In the genomic region with DNA sequence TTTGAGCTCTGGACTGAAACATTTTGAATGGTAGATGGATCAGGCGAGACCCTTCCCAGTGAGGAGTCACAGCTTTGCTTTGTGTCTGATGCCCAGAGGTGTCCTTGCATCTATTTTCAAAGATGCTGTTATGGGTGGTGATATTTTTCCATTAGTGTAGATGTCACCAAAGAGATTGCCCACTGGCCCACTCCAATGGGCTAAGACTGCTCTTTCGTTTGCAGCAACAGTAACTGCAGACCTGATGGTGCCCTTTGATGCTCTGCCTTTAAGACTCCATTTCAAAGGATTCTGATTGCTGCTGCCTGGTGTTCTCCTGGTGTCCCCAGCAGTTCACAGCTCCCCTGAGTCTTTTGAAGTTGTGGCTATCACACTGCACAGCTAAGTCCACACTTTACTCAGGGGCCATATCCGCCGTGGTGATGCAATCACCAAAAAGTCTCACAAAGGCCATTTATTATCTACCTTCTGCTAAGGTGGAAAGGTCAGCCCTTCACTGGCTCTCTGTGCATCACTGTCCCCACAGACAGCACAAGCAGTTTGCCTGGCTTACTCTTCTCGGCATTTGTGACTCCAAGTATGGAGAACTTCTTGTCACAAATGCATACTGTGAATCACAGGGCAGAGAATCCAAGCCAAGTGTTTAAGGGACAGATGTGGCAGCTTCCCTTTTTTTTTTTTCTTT, we compare ENCODE assay signal across 1 cellular context.
A peak's percentile ranks its signal among the peaks of the same experiment; 100 is the strongest.
TF ChIP-seq lines count a peak whose summit lies in the region.

No MANE protein-coding gene starts in this region.

TF ChIP-seq in HepG2, 621 proteins besides CTCF, POLR2A, EP300 and RAD21 (continued from another document and continues in another):
- TF ChIP-seq REST (IDR thresholded peaks at IDR 0.05; ENCODE audit: borderline replicate concordance in 1 of 2, low read depth in 1 of 2, low read length in 2 of 2), result peak in 1 of 2 experiments; percentile 84; a peak in 2 of 4 replicates
- peak; percentile 98 for TF ChIP-seq SOX5 (CRISPR knock-in tag; IDR thresholded peaks at IDR 0.05; ENCODE audit: borderline replicate concordance)
- peak; percentile 95 for TF ChIP-seq BORCS8-MEF2B (CRISPR knock-in tag; IDR thresholded peaks at IDR 0.05)
- peak; percentile 98 for TF ChIP-seq ZNF878 (CRISPR knock-in tag; IDR thresholded peaks at IDR 0.05)
- TF ChIP-seq ZSCAN9 (CRISPR knock-in tag; IDR thresholded peaks at IDR 0.05; ENCODE audit: borderline replicate concordance), result peak; percentile 98
- TF ChIP-seq, protein P1, sequence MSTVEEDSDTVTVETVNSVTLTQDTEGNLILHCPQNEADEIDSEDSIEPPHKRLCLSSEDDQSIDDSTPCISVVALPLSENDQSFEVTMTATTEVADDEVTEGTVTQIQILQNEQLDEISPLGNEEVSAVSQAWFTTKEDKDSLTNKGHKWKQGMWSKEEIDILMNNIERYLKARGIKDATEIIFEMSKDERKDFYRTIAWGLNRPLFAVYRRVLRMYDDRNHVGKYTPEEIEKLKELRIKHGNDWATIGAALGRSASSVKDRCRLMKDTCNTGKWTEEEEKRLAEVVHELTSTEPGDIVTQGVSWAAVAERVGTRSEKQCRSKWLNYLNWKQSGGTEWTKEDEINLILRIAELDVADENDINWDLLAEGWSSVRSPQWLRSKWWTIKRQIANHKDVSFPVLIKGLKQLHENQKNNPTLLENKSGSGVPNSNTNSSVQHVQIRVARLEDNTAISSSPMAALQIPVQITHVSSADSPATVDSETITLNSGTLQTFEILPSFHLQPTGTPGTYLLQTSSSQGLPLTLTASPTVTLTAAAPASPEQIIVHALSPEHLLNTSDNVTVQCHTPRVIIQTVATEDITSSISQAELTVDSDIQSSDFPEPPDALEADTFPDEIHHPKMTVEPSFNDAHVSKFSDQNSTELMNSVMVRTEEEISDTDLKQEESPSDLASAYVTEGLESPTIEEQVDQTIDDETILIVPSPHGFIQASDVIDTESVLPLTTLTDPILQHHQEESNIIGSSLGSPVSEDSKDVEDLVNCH (CRISPR knock-in tag; IDR thresholded peaks at IDR 0.05), result no peak
- no peak for TF ChIP-seq CEBPZ (IDR thresholded peaks at IDR 0.05; ENCODE audit: low read length)
- TF ChIP-seq ZBTB2 (CRISPR knock-in tag; IDR thresholded peaks at IDR 0.05; ENCODE audit: low read depth), result no peak
- TF ChIP-seq ZNF678 (CRISPR knock-in tag; IDR thresholded peaks at IDR 0.05), result 0 out of 2 replicates have a peak, but pooled peaks have one; percentile 45
- TF ChIP-seq MXD3 (CRISPR knock-in tag; IDR thresholded peaks at IDR 0.05), result peak; percentile 66; the same call in 1 of the 2 replicates
- TF ChIP-seq HMGXB4 (CRISPR knock-in tag; IDR thresholded peaks at IDR 0.05; ENCODE audit: borderline replicate concordance in 1 of 2, low read depth in 1 of 2), result peak; percentile 59 to 81; a peak in 3 of 4 replicates
- no peak for TF ChIP-seq DZIP1 (CRISPR knock-in tag; IDR thresholded peaks at IDR 0.05)
- TF ChIP-seq, protein P2, sequence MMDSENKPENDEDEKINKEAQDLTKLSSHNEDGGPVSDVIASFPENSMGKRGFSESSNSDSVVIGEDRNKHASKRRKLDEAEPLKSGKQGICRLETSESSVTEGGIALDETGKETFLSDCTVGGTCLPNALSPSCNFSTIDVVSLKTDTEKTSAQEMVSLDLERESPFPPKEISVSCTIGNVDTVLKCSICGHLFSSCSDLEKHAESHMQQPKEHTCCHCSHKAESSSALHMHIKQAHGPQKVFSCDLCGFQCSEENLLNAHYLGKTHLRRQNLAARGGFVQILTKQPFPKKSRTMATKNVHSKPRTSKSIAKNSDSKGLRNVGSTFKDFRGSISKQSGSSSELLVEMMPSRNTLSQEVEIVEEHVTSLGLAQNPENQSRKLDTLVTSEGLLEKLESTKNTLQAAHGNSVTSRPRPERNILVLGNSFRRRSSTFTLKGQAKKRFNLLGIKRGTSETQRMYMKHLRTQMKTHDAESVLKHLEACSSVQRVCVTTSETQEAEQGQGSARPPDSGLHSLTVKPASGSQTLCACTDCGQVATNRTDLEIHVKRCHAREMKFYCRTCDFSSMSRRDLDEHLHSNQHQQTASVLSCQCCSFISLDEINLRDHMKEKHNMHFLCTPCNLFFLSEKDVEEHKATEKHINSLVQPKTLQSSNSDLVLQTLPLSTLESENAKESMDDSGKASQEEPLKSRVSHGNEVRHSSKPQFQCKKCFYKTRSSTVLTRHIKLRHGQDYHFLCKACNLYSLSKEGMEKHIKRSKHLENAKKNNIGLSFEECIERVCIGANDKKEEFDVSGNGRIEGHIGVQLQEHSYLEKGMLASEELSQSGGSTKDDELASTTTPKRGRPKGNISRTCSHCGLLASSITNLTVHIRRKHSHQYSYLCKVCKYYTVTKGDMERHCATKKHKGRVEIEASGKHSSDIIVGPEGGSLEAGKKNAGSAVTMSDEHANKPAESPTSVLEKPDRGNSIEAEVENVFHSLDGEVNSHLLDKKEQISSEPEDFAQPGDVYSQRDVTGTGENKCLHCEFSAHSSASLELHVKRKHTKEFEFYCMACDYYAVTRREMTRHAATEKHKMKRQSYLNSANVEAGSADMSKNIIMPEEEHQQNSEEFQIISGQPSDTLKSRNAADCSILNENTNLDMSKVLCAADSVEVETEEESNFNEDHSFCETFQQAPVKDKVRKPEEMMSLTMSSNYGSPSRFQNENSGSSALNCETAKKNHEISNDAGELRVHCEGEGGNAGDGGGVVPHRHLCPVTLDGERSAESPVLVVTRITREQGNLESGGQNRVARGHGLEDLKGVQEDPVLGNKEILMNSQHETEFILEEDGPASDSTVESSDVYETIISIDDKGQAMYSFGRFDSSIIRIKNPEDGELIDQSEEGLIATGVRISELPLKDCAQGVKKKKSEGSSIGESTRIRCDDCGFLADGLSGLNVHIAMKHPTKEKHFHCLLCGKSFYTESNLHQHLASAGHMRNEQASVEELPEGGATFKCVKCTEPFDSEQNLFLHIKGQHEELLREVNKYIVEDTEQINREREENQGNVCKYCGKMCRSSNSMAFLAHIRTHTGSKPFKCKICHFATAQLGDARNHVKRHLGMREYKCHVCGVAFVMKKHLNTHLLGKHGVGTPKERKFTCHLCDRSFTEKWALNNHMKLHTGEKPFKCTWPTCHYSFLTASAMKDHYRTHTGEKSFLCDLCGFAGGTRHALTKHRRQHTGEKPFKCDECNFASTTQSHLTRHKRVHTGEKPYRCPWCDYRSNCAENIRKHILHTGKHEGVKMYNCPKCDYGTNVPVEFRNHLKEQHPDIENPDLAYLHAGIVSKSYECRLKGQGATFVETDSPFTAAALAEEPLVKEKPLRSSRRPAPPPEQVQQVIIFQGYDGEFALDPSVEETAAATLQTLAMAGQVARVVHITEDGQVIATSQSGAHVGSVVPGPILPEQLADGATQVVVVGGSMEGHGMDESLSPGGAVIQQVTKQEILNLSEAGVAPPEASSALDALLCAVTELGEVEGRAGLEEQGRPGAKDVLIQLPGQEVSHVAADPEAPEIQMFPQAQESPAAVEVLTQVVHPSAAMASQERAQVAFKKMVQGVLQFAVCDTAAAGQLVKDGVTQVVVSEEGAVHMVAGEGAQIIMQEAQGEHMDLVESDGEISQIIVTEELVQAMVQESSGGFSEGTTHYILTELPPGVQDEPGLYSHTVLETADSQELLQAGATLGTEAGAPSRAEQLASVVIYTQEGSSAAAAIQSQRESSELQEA (CRISPR knock-in tag; IDR thresholded peaks at IDR 0.05; ENCODE audit: not compliant biosample characterization), result no peak
